8 cellular contexts compared by ENCODE assay signal in genomic region chr5:175460126-175460525, GRCh38. TPM values are rescaled to one million over a fixed set of nuclear protein-coding genes. Genes with fewer than 3 reads are reported as not detected.
DNase-seq lines count a peak whose midpoint lies in the region; ATAC-seq, FAIRE-seq and TF ChIP-seq lines count a peak whose summit lies in the region.

No MANE protein-coding gene starts in this region.

- no peaks in the 10 kb centered on the region for H3K79me1 ChIP-seq in mesenchymal stem cell (replicated peaks; ENCODE audit: low read length, poor library complexity, severe bottlenecking)

- no peak for DNase-seq in BE2C
- DNase-seq in GM19239 (ENCODE audit: insufficient read length, low spot score), result no peak
- DNase-seq in SK-N-MC (ENCODE audit: low read depth, low spot score), result peak; percentile 72
- DNase-seq in kidney glomerular epithelial cell (lab: John Stamatoyannopoulos, UW), result peak; percentile 21
- no peak for DNase-seq in stimulated activated naive CD4-positive, alpha-beta T cell treated with Interleukin-2 at 50 U/mL for 16 hours (lab: John Stamatoyannopoulos, UW)
- no peak for DNase-seq in ascending aorta (ENCODE audit: low spot score in 2 of 2)
- no peak for DNase-seq in mesenchymal stem cell

- TF ChIP-seq CTCF in BE2C (IDR thresholded peaks at IDR 0.05; ENCODE audit: low read depth, low read length) (peak; percentile 59), ascending aorta (IDR thresholded peaks at IDR 0.05) (peak in 1 of 3 experiments; percentile 16)

- H3K4me1 ChIP-seq in BE2C (no peaks in the 10 kb centered on the region), ascending aorta (no peaks in the 10 kb centered on the region), mesenchymal stem cell (ENCODE audit: control insufficient read depth, insufficient read depth, low read depth, low read length) (no peaks in the 10 kb centered on the region)

- no peak overlapping the region for H2BK5ac ChIP-seq in mesenchymal stem cell (ENCODE audit: low read depth, low read length, poor library complexity, severe bottlenecking)

- no peak overlapping the region for H4K91ac ChIP-seq in mesenchymal stem cell (ENCODE audit: low read length)

- FAIRE-seq in GM19239 (lab: Jason Lieb, UNC), result peak; percentile 64

- H3K4me2 ChIP-seq in mesenchymal stem cell (ENCODE audit: low read length, poor library complexity, severe bottlenecking), result no peak overlapping the region

- intact Hi-C loops in ascending aorta (cut with DNase I), result no loop called here

- H3K9ac ChIP-seq in SK-N-MC (ENCODE audit: insufficient read length) (no peak overlapping the region), mesenchymal stem cell (ENCODE audit: low read length) (no peak overlapping the region)

- no peak overlapping the region for H2BK12ac ChIP-seq in mesenchymal stem cell (ENCODE audit: low read length in 2 of 2)

- no peak overlapping the region for H3K4ac ChIP-seq in mesenchymal stem cell (ENCODE audit: low read depth in 1 of 2, low read length in 2 of 2)

- H3K18ac ChIP-seq in mesenchymal stem cell (ENCODE audit: low read depth in 1 of 2, low read length in 2 of 2), result no peak overlapping the region

- 0 out of 2 replicates have a peak overlapping the region, but pooled peaks have one; percentile 4 for H3K27ac ChIP-seq in SK-N-MC
- no peak overlapping the region for H3K27ac ChIP-seq in ascending aorta
- no peak overlapping the region for H3K27ac ChIP-seq in mesenchymal stem cell (ENCODE audit: low read length, poor library complexity, severe bottlenecking)

- H3K23ac ChIP-seq in mesenchymal stem cell (ENCODE audit: low read length in 2 of 2), result no peak overlapping the region

- 79% methylated on average over 6 of the region's 7 CpGs for WGBS in mesenchymal stem cell

- H4K8ac ChIP-seq in mesenchymal stem cell (ENCODE audit: low read length), result no peak overlapping the region

- H3K4me3 ChIP-seq in BE2C (ENCODE audit: low read depth, low read length) (no peak overlapping the region), SK-N-MC (no peak overlapping the region), ascending aorta (no peak overlapping the region), mesenchymal stem cell (ENCODE audit: insufficient read depth in 1 of 2, low read depth in 1 of 2, low read length in 2 of 2) (no peak overlapping the region)

- H2BK15ac ChIP-seq in mesenchymal stem cell (ENCODE audit: low read depth, poor library complexity, severe bottlenecking), result no peak overlapping the region

- no peak overlapping the region for H2AK5ac ChIP-seq in mesenchymal stem cell (ENCODE audit: low read length, severe bottlenecking)

- no peak overlapping the region for H2BK120ac ChIP-seq in mesenchymal stem cell (ENCODE audit: low read depth, low read length)

- H3K36me3 ChIP-seq in BE2C, result no peaks in the 10 kb centered on the region
- no peaks in the 10 kb centered on the region for H3K36me3 ChIP-seq in SK-N-MC (ENCODE audit: insufficient read depth, low read length)
- H3K36me3 ChIP-seq in ascending aorta, result no peaks in the 10 kb centered on the region
- no peaks in the 10 kb centered on the region for H3K36me3 ChIP-seq in mesenchymal stem cell (ENCODE audit: control insufficient read depth in 1 of 2, insufficient read depth in 2 of 2, low read depth in 1 of 2, low read length in 2 of 2)

- ATAC-seq in GM21619 (IDR thresholded peaks at IDR 0.05; ENCODE audit: unreplicated experiment), result no peak

- no peaks in the 10 kb centered on the region for H3K9me3 ChIP-seq in BE2C
- no peaks in the 10 kb centered on the region for H3K9me3 ChIP-seq in SK-N-MC (ENCODE audit: low read depth, low read length)
- no peaks in the 10 kb centered on the region for H3K9me3 ChIP-seq in ascending aorta
- H3K9me3 ChIP-seq in mesenchymal stem cell (ENCODE audit: control insufficient read depth, low read length), result no peaks in the 10 kb centered on the region

- H3K27me3 ChIP-seq in BE2C, result peaks cover 14% of the 10 kb centered on the region
- H3K27me3 ChIP-seq in ascending aorta, result no peaks in the 10 kb centered on the region
- H3K27me3 ChIP-seq in mesenchymal stem cell (ENCODE audit: control insufficient read depth in 1 of 2, insufficient read depth in 1 of 2, low read length in 2 of 2), result peaks cover 0 to 42% of the 10 kb centered on the region in 2 experiments

- no peak overlapping the region for H2AFZ ChIP-seq in mesenchymal stem cell (ENCODE audit: low read depth, low read length)

- H3K14ac ChIP-seq in mesenchymal stem cell (ENCODE audit: low read length in 2 of 2), result no peak overlapping the region

RNA-seq across cellular contexts. Expression of gene DRD1, which starts 16.1 kb away (rescaled TPM):
- not detected for polyA plus RNA-seq in BE2C (2012; ENCODE audit: insufficient read depth, insufficient read length, low read depth)
- total RNA-seq in ascending aorta, result 0.11 TPM
- polyA plus RNA-seq in mesenchymal stem cell (2013, experiment 1 of 2), result not detected
- polyA plus RNA-seq in mesenchymal stem cell (2013, experiment 2 of 2), result not detected

RNA-seq across cellular contexts. Expression of gene SFXN1, which starts 18.2 kb away (rescaled TPM):
- 73.4 TPM for polyA plus RNA-seq in BE2C (2012; ENCODE audit: insufficient read depth, insufficient read length, low read depth)
- total RNA-seq in ascending aorta, result 47.5 TPM
- 33.8 TPM for polyA plus RNA-seq in mesenchymal stem cell (2013, experiment 1 of 2)
- polyA plus RNA-seq in mesenchymal stem cell (2013, experiment 2 of 2), result 37.6 TPM

Comparison
In these comparisons a context has a peak if more than half of its experiments do, and no peak if none do; other contexts are left out.
1. DNase-seq: peak in SK-N-MC (single experiment) and kidney glomerular epithelial cell (single experiment); none in BE2C (single experiment), GM19239 (single experiment), stimulated activated naive CD4-positive, alpha-beta T cell treated with Interleukin-2 at 50 U/mL for 16 hours (single experiment), ascending aorta (0 of 2) and mesenchymal stem cell (single experiment).